In the genomic region with DNA sequence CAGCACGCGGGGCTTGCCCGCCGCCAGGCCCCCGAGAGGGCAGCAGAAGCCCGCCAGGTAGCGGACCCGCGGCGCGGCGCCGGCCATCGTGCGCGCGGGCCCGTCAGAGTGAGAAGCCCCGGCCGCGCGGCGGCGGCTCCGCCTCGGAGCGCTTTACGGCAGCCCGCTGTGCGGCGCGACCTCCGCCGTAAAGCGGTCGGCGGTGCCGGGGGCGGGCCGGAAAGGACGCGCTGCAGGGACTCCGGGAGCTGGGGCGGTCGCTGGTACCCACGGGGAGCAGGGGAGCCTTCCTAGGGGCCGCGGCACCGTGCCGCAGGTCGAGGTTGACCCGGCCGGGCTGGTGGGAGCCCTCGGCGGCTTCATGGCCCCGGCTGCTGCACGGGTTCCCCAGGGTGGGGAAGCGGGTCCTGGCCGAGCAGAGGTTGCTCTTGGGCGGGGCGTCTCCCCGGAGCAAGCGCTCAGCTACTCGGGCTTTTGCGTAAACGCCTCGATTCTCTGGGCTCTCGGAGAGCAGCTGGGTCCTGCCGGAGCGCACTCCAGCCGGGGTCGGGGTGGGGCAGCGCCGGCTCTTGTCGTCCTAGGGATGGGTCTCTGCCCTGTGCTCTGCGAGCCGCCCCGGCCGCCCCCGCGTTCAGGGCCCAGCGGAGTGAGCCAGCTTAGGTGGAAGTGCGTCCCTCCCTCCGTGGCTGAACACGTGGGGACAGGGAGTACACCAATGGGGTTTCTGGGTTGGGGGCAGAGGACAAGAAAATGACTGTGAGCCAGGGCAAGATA, we compare ENCODE assay signal across 8 cellular contexts. TPM values are rescaled to one million over a fixed set of nuclear protein-coding genes. Genes with fewer than 3 reads are reported as not detected.
DNase-seq lines count a peak whose midpoint lies in the region; ATAC-seq, FAIRE-seq and TF ChIP-seq lines count a peak whose summit lies in the region.

A gene with protein sequence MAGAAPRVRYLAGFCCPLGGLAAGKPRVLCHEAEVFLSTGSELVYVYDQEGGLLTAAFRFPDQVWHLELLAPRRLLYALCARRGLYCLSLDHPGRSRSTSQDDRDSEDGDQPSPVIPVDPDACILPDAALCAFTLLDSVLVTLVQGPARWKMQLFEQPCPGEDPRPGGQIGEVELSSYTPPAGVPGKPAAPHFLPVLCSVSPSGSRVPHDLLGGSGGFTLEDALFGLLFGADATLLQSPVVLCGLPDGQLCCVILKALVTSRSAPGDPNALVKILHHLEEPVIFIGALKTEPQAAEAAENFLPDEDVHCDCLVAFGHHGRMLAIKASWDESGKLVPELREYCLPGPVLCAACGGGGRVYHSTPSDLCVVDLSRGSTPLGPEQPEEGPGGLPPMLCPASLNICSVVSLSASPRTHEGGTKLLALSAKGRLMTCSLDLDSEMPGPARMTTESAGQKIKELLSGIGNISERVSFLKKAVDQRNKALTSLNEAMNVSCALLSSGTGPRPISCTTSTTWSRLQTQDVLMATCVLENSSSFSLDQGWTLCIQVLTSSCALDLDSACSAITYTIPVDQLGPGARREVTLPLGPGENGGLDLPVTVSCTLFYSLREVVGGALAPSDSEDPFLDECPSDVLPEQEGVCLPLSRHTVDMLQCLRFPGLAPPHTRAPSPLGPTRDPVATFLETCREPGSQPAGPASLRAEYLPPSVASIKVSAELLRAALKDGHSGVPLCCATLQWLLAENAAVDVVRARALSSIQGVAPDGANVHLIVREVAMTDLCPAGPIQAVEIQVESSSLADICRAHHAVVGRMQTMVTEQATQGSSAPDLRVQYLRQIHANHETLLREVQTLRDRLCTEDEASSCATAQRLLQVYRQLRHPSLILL (minus strand): TSS at position 110 of the 774 bp plus-strand sequence. CDS start 23 bp downstream, at position 87.

- ATAC-seq in HG02678 (IDR thresholded peaks at IDR 0.05; ENCODE audit: unreplicated experiment), result peak; percentile 41
- peak; percentile 62 to 71 for ATAC-seq in activated CD4-positive, CD25-positive, alpha-beta regulatory T cell treated with anti-CD3 and anti-CD28 coated beads, Interleukin-2, amount 50 U/mL, for 24 hours
- peak; percentile 59 for ATAC-seq in central memory CD8-positive, alpha-beta T cell (replicated peaks; ENCODE audit: extremely low read depth, poor library complexity, severe bottlenecking)

- H3K9me3 ChIP-seq in kidney (ENCODE audit: control insufficient read depth in 1 of 2, low read length in 2 of 2), result no peaks in the 10 kb centered on the region

- H3K36me3 ChIP-seq in kidney (ENCODE audit: control insufficient read depth in 1 of 2, insufficient read depth in 2 of 2, low read length in 2 of 2), result no peaks in the 10 kb centered on the region

- peak within 1 kb of the TSS; percentile 63 to 87 for H3K27ac ChIP-seq in kidney (ENCODE audit: low read depth in 2 of 2, low read length in 2 of 2)

- DNase-seq in DMS153 treated with DMSO at 0.1 percent for 48 hours (lab: John Stamatoyannopoulos, UW; ENCODE audit: unreplicated experiment), result peak; percentile 34
- no peak for DNase-seq in DMS153 (lab: John Stamatoyannopoulos, UW)
- peak; percentile 78 for DNase-seq in NCI-H2171 treated with DMSO at 0.1 percent for 48 hours (lab: John Stamatoyannopoulos, UW)
- peak; percentile 70 to 74 for DNase-seq in central memory CD8-positive, alpha-beta T cell (ENCODE audit: low spot score in 2 of 2)
- peak; percentile 93 for DNase-seq in kidney
- peak; percentile 66 to 76 for DNase-seq in stimulated activated CD4-positive, alpha-beta T cell treated with anti-CD3 and anti-CD28 coated beads, Interleukin-15, amount 100 ng/mL, for 1 hour (ENCODE audit: low read depth in 1 of 2, low spot score in 1 of 2)

- peak within 1 kb of the TSS; percentile 84 for H3K4me3 Mint-ChIP-seq in central memory CD8-positive, alpha-beta T cell

- peak within 1 kb of the TSS; percentile 75 to 79 for H3K4me3 ChIP-seq in kidney (ENCODE audit: low read length in 2 of 2)

- peaks cover 25% of the 10 kb centered on the region for H3K36me3 Mint-ChIP-seq in central memory CD8-positive, alpha-beta T cell (ENCODE audit: insufficient read depth)

- no peaks in the 10 kb centered on the region for H3K9me3 Mint-ChIP-seq in central memory CD8-positive, alpha-beta T cell

- H3K27me3 Mint-ChIP-seq in central memory CD8-positive, alpha-beta T cell, result no peaks in the 10 kb centered on the region

- peaks cover 16 to 20% of the 10 kb centered on the region in 2 donors for H3K4me1 ChIP-seq in kidney (ENCODE audit: control insufficient read depth in 1 of 2, insufficient read depth in 1 of 2, low read depth in 1 of 2, low read length in 2 of 2)

- intact Hi-C loops in kidney (cut with DNase I), result no loop called here

- no peak for FAIRE-seq in kidney (lab: Jason Lieb, UNC)

- H3K4me1 Mint-ChIP-seq in central memory CD8-positive, alpha-beta T cell, result peaks cover 32% of the 10 kb centered on the region

- peak; percentile 4 for TF ChIP-seq CTCF in kidney (IDR thresholded peaks at IDR 0.05; ENCODE audit: borderline replicate concordance, extremely low read depth, insufficient read depth)

- H3K27ac Mint-ChIP-seq in central memory CD8-positive, alpha-beta T cell (ENCODE audit: low read depth), result peak within 1 kb of the TSS; percentile 91

- peak within 1 kb of the TSS; percentile 54 to 73 for H3K9ac ChIP-seq in kidney (ENCODE audit: low read length in 2 of 2)

RNA-seq across cellular contexts. Expression of the gene that starts here (rescaled TPM):
- total RNA-seq in kidney, result 28.6 TPM
- polyA plus RNA-seq in kidney (ENCODE audit: insufficient read depth, low read depth, low replicate concordance), result 13.2 TPM
